Comparison of ENCODE assay signal across 18 cellular contexts in the genomic region with DNA sequence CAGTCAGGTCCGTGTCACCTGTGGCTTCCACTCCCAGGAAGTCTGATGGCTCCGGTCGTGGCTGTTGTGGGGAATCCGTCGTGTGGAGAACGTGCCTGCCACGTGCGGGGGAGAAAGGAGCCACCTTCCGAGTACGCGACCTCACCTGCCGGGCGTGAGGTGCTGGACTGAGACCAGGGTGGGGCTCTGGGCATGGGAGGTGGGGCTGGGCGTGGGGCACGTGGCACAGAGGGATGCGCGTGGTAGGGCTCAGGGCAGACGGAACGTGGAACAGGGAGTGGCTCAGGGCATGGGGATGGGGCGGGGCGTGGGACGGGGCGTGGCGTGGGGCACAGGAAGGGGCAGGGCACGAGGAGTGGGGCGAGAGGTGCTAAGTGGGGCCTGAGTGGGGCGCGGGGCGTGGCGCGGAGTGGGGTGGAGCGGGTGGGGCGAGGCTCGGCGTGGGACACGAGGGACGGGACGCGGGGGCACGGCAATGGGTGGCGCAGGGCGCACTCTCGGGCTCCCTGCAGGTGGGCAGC.
"Had no signal": no experiment of that assay in that cellular context is flagged by ENCODE, and none has a peak within 500 bp of the region (broad histone marks: within the 10 kb centered on the region; RNA-seq: fewer than 3 reads in every experiment).

No MANE protein-coding gene starts in this region.

- H3K9me3 ChIP-seq: neutrophil, right atrium auricular region, sigmoid colon, suprapubic skin, thyroid gland, upper lobe of left lung, vagina had no signal

- H3K27ac ChIP-seq: foreskin keratinocyte, hepatocyte, neutrophil, right atrium auricular region, sigmoid colon, skin epidermis, suprapubic skin, thyroid gland, upper lobe of left lung, vagina had no signal

- H3K4me1 ChIP-seq: foreskin keratinocyte, right atrium auricular region, sigmoid colon, suprapubic skin, thyroid gland, upper lobe of left lung, vagina had no signal

- H3K27me3 ChIP-seq: foreskin keratinocyte, right atrium auricular region, thyroid gland, vagina had no signal

- H3K4me2 ChIP-seq: hepatocyte had no signal

- H3K36me3 ChIP-seq: neutrophil, right atrium auricular region, sigmoid colon, suprapubic skin, thyroid gland, upper lobe of left lung, vagina had no signal

- H3K4me3 ChIP-seq: hepatocyte, lung, right atrium auricular region, sigmoid colon, skin epidermis, suprapubic skin, thyroid gland, upper lobe of left lung, vagina had no signal

- DNase-seq: foreskin keratinocyte; left colon; left ventricle myocardium superior; mesenchymal stem cell; midbrain; sigmoid colon; stimulated activated CD4-positive, alpha-beta T cell treated with anti-CD3 and anti-CD28 coated beads, Interleukin-2, amount 100 ng/mL, for 24 hours; stimulated activated CD4-positive, alpha-beta T cell treated with anti-CD3 and anti-CD28 coated beads, Interleukin-4, amount 100 ng/mL, for 4 hours; stimulated activated naive CD4-positive, alpha-beta T cell; thyroid gland had no signal

- ATAC-seq: foreskin keratinocyte, left colon, left ventricle myocardium superior had no signal
